In genomic region chr13:101751488-101751887, GRCh38 we compare ENCODE assay signal across 9 cellular contexts.
A peak's percentile ranks its signal among the peaks of the same experiment; 100 is the strongest.
DNase-seq lines count a peak whose midpoint lies in the region; ATAC-seq and TF ChIP-seq lines count a peak whose summit lies in the region.
"Had no signal": no experiment of that assay in that cellular context is flagged by ENCODE, and none has a peak within 500 bp of the region (broad histone marks: within the 10 kb centered on the region; RNA-seq: fewer than 3 reads in every experiment).

No MANE protein-coding gene starts in this region.

- peak overlapping the region; percentile 76 to 83 (median 79) for H3K27ac Mint-ChIP-seq in nephron

- peak; percentile 64 for ATAC-seq in GM21367 (IDR thresholded peaks at IDR 0.05; ENCODE audit: unreplicated experiment)
- ATAC-seq in activated CD4-positive, CD25-positive, alpha-beta regulatory T cell treated with anti-CD3 and anti-CD28 coated beads, Interleukin-2, amount 50 U/mL, for 24 hours, result no peak

- no peaks in the 10 kb centered on the region for H3K27me3 Mint-ChIP-seq in nephron (ENCODE audit: low read depth)

- no peak overlapping the region for H3K4me3 ChIP-seq in SJCRH30
- H3K4me3 ChIP-seq in lower leg skin (ENCODE audit: low read depth, poor library complexity, severe bottlenecking), result no peak overlapping the region

- H3K36me3 ChIP-seq in SJCRH30, result no peaks in the 10 kb centered on the region

- no peak overlapping the region for H3K27ac ChIP-seq in SJCRH30
- H3K27ac ChIP-seq: KMS-11 had no signal

- no peaks in the 10 kb centered on the region for H3K9me3 Mint-ChIP-seq in nephron

- 5 to 13% methylated on average over 3 of the region's 3 CpGs for WGBS in lower leg skin, 2 donors

- H3K27me3 ChIP-seq in SJCRH30, result no peaks in the 10 kb centered on the region

- TF ChIP-seq POLR2A in lower leg skin (IDR thresholded peaks at IDR 0.05), result no peak

- H3K9me3 ChIP-seq in SJCRH30 (replicated peaks), result no peaks in the 10 kb centered on the region

- TF ChIP-seq CTCF in nephron (IDR thresholded peaks at IDR 0.05; ENCODE audit: unreplicated experiment in 3 of 3) (no peak), lower leg skin (IDR thresholded peaks at IDR 0.05) (no peak)

- H3K4me3 Mint-ChIP-seq in nephron, result no peak overlapping the region

- no peaks in the 10 kb centered on the region for H3K36me3 Mint-ChIP-seq in nephron (ENCODE audit: low read depth)

- intact Hi-C loops in lower leg skin (cut with DNase I; ENCODE audit: low total_unique reads), result no loop called here

- H3K4me1 Mint-ChIP-seq in nephron, result peaks cover 21% of the 10 kb centered on the region

- peaks cover 5% of the 10 kb centered on the region for H3K4me1 ChIP-seq in SJCRH30

- DNase-seq in LoVo (ENCODE audit: low spot score), result peak; percentile 10
- DNase-seq in SJCRH30, result peak; percentile 40 to 81
- DNase-seq in lower leg skin (ENCODE audit: low spot score in 2 of 2), result no peak
- DNase-seq in NK-92 treated with Interleukin-12 subunit alpha and Interleukin-12 subunit beta, amount 100 ng/mL, for 24 hours (lab: John Stamatoyannopoulos, UW), result no peak
- DNase-seq in Ammon's horn (ENCODE audit: low spot score), result no peak

Comparison
In these comparisons a context has a peak if more than half of its experiments do, and no peak if none do; other contexts are left out.
1. DNase-seq: peak in LoVo (single experiment) and SJCRH30 (2 of 2); none in lower leg skin (0 of 2), NK-92 treated with Interleukin-12 subunit alpha and Interleukin-12 subunit beta, amount 100 ng/mL, for 24 hours (single experiment) and Ammon's horn (single experiment).